In genomic region chr6:16523550-16524379, GRCh38 we compare ENCODE assay signal across 14 cellular contexts.
A peak's percentile ranks its signal among the peaks of the same experiment; 100 is the strongest.
DNase-seq lines count a peak whose midpoint lies in the region; ATAC-seq, FAIRE-seq and TF ChIP-seq lines count a peak whose summit lies in the region.
"Had no signal": no experiment of that assay in that cellular context is flagged by ENCODE, and none has a peak within 500 bp of the region (broad histone marks: within the 10 kb centered on the region; RNA-seq: fewer than 3 reads in every experiment).

No MANE protein-coding gene starts in this region.

- DNase-seq in AG09309 (ENCODE audit: low read depth): peak; percentile 90
- peak; percentile 42 for DNase-seq in HTR-8/SVneo (ENCODE audit: insufficient read length, low spot score)
- no peak for DNase-seq in chondrocyte (ENCODE audit: low spot score)
- no peak for DNase-seq in mesothelial cell of epicardium (ENCODE audit: low spot score in 2 of 2, unreplicated experiment in 2 of 2)
- DNase-seq in foreskin melanocyte: no peak
- DNase-seq in SIG-M5 (lab: John Stamatoyannopoulos, UW): no peak
- no peak for DNase-seq in T-helper 9 cell
- DNase-seq: activated B cell treated with CpG ODN at 0.5 μM for 24 hours; activated effector memory CD4-positive, alpha-beta T cell treated with Interleukin-2 at 50 U/mL for 16 hours; effector memory CD8-positive, alpha-beta T cell; NCI-H2171; Peyer's patch; upper lobe of right lung had no signal

- H3K27ac Mint-ChIP-seq in chondrocyte (ENCODE audit: unreplicated experiment) (peak overlapping the region; percentile 90), mesothelial cell of epicardium (peak overlapping the region; percentile 20)
- H3K27ac Mint-ChIP-seq: activated B cell treated with CpG ODN at 0.5 μM for 24 hours had no signal

- H3K27me3 Mint-ChIP-seq in chondrocyte (ENCODE audit: low read depth): no peaks in the 10 kb centered on the region
- no peaks in the 10 kb centered on the region for H3K27me3 Mint-ChIP-seq in mesothelial cell of epicardium (ENCODE audit: low read depth)
- H3K27me3 Mint-ChIP-seq: activated B cell treated with CpG ODN at 0.5 μM for 24 hours; effector memory CD8-positive, alpha-beta T cell had no signal

- peaks cover 35% of the 10 kb centered on the region for H3K4me1 Mint-ChIP-seq in chondrocyte (ENCODE audit: low read depth)
- peaks cover 8% of the 10 kb centered on the region for H3K4me1 Mint-ChIP-seq in mesothelial cell of epicardium
- H3K4me1 Mint-ChIP-seq: activated B cell treated with CpG ODN at 0.5 μM for 24 hours had no signal

- TF ChIP-seq CTCF in AG09309 (IDR thresholded peaks at IDR 0.05; ENCODE audit: control insufficient read depth, insufficient read depth, low read depth, low read length, missing control alignments) (no peak), chondrocyte (IDR thresholded peaks at IDR 0.05) (peak; percentile 28), mesothelial cell of epicardium (IDR thresholded peaks at IDR 0.05; ENCODE audit: unreplicated experiment) (no peak)

- H3K4me3 Mint-ChIP-seq in chondrocyte (ENCODE audit: unreplicated experiment) (no peak overlapping the region), mesothelial cell of epicardium (no peak overlapping the region)
- H3K4me3 Mint-ChIP-seq: activated B cell treated with CpG ODN at 0.5 μM for 24 hours; effector memory CD8-positive, alpha-beta T cell had no signal

- no peak for ATAC-seq in GM19328 (IDR thresholded peaks at IDR 0.05; ENCODE audit: unreplicated experiment)
- ATAC-seq: effector memory CD8-positive, alpha-beta T cell; upper lobe of right lung had no signal

- peaks cover 4% of the 10 kb centered on the region for H3K9me3 Mint-ChIP-seq in chondrocyte (ENCODE audit: low read depth)
- H3K9me3 Mint-ChIP-seq in mesothelial cell of epicardium: peaks cover 4% of the 10 kb centered on the region
- H3K9me3 Mint-ChIP-seq: effector memory CD8-positive, alpha-beta T cell had no signal

- no peak for FAIRE-seq in HTR-8/SVneo (lab: Jason Lieb, UNC)

- H3K36me3 Mint-ChIP-seq in chondrocyte (ENCODE audit: low read depth) (no peaks in the 10 kb centered on the region), mesothelial cell of epicardium (peaks cover 27% of the 10 kb centered on the region)

- no peak overlapping the region for H3K4me3 ChIP-seq in AG09309 (ENCODE audit: control insufficient read depth, low read depth, low read length)
- H3K4me3 ChIP-seq: Peyer's patch, upper lobe of right lung had no signal

Comparison
In these comparisons a context has a peak if more than half of its experiments do, and no peak if none do; other contexts are left out.
1. DNase-seq: peak in AG09309 (single experiment) and HTR-8/SVneo (single experiment); none in chondrocyte (single experiment), mesothelial cell of epicardium (0 of 2), foreskin melanocyte (single experiment), SIG-M5 (single experiment) and T-helper 9 cell (single experiment).